Comparison of ENCODE assay signal across 15 cellular contexts in genomic region chr4:158010346-158010745, GRCh38.
"Had no signal": no experiment of that assay in that cellular context is flagged by ENCODE, and none has a peak within 500 bp of the region (broad histone marks: within the 10 kb centered on the region; RNA-seq: fewer than 3 reads in every experiment).

No MANE protein-coding gene starts in this region.

- H3K9me3 ChIP-seq: esophagus squamous epithelium, heart right ventricle, testis, vagina had no signal

- DNase-seq: activated CD4-positive, CD25-positive, alpha-beta regulatory T cell; activated naive CD4-positive, alpha-beta T cell treated with anti-CD3 and anti-CD28 coated beads, Interleukin-2, amount 10 ng/mL, durations not matched to agents 7 days and 5 days; cerebellar nuclear complex; dorsolateral prefrontal cortex; esophagus squamous epithelium; foreskin keratinocyte; heart right ventricle; left ventricle myocardium superior; stimulated activated CD4-positive, alpha-beta T cell treated with anti-CD3 and anti-CD28 coated beads, Interleukin-4, amount 100 ng/mL, for 4 hours; stimulated activated naive CD8-positive, alpha-beta T cell treated with anti-CD3 and anti-CD28 coated beads, Interleukin-15, amount 100 ng/mL, for 72 hours; testis had no signal

- H3K4me3 Mint-ChIP-seq: activated naive CD4-positive, alpha-beta T cell treated with anti-CD3 and anti-CD28 coated beads, Interleukin-2, amount 10 ng/mL, durations not matched to agents 7 days and 5 days; brain; stimulated activated naive CD8-positive, alpha-beta T cell treated with anti-CD3 and anti-CD28 coated beads, Interleukin-15, amount 100 ng/mL, for 72 hours; T-helper 1 cell treated with Interleukin-12 subunit alpha and Interleukin-12 subunit beta and Interleukin-4 antibody, amounts not matched to agents 30 μg/mL and 1 μg/mL, for 36 hours had no signal

- H3K36me3 ChIP-seq: esophagus squamous epithelium, heart right ventricle, vagina had no signal

- H3K27ac Mint-ChIP-seq: activated naive CD4-positive, alpha-beta T cell treated with anti-CD3 and anti-CD28 coated beads, Interleukin-2, amount 10 ng/mL, durations not matched to agents 7 days and 5 days; activated T-helper 2 cell treated with anti-CD3 and anti-CD28 coated beads, Interferon-gamma antibody, Interleukin-2, Interleukin-4, amounts not matched to agents 10 μg/mL and 5 μg/mL and 100 μg/mL, durations not matched to agents 14 hours and 24 hours and 36 hours; stimulated activated naive CD8-positive, alpha-beta T cell treated with anti-CD3 and anti-CD28 coated beads, Interleukin-15, amount 100 ng/mL, for 72 hours; T-helper 1 cell treated with Interleukin-12 subunit alpha and Interleukin-12 subunit beta and Interleukin-4 antibody, amounts not matched to agents 30 μg/mL and 1 μg/mL, for 36 hours had no signal

- H3K4me3 ChIP-seq: dorsolateral prefrontal cortex, esophagus squamous epithelium, heart right ventricle, testis, vagina had no signal

- H3K27ac ChIP-seq: dorsolateral prefrontal cortex, esophagus squamous epithelium, foreskin keratinocyte, testis, vagina had no signal

- ATAC-seq: foreskin keratinocyte; heart right ventricle; left ventricle myocardium superior; stimulated activated naive CD8-positive, alpha-beta T cell treated with anti-CD3 and anti-CD28 coated beads, Interleukin-15, amount 100 ng/mL, for 72 hours had no signal

- H3K36me3 Mint-ChIP-seq: activated naive CD4-positive, alpha-beta T cell treated with anti-CD3 and anti-CD28 coated beads, Interleukin-2, amount 10 ng/mL, durations not matched to agents 7 days and 5 days; brain had no signal

- H3K4me1 Mint-ChIP-seq: activated naive CD4-positive, alpha-beta T cell treated with anti-CD3 and anti-CD28 coated beads, Interleukin-2, amount 10 ng/mL, durations not matched to agents 7 days and 5 days; stimulated activated naive CD8-positive, alpha-beta T cell treated with anti-CD3 and anti-CD28 coated beads, Interleukin-15, amount 100 ng/mL, for 72 hours had no signal

- H3K9me3 Mint-ChIP-seq: activated naive CD4-positive, alpha-beta T cell treated with anti-CD3 and anti-CD28 coated beads, Interleukin-2, amount 10 ng/mL, durations not matched to agents 7 days and 5 days; activated T-helper 2 cell treated with anti-CD3 and anti-CD28 coated beads, Interferon-gamma antibody, Interleukin-2, Interleukin-4, amounts not matched to agents 10 μg/mL and 5 μg/mL and 100 μg/mL, durations not matched to agents 14 hours and 24 hours and 36 hours; brain; stimulated activated naive CD8-positive, alpha-beta T cell treated with anti-CD3 and anti-CD28 coated beads, Interleukin-15, amount 100 ng/mL, for 72 hours; T-helper 1 cell treated with Interleukin-12 subunit alpha and Interleukin-12 subunit beta and Interleukin-4 antibody, amounts not matched to agents 30 μg/mL and 1 μg/mL, for 36 hours had no signal

- H3K27me3 ChIP-seq: dorsolateral prefrontal cortex, esophagus squamous epithelium, foreskin keratinocyte, heart right ventricle, testis, vagina had no signal

- H3K27me3 Mint-ChIP-seq: activated naive CD4-positive, alpha-beta T cell treated with anti-CD3 and anti-CD28 coated beads, Interleukin-2, amount 10 ng/mL, durations not matched to agents 7 days and 5 days had no signal
